In the genomic region with DNA sequence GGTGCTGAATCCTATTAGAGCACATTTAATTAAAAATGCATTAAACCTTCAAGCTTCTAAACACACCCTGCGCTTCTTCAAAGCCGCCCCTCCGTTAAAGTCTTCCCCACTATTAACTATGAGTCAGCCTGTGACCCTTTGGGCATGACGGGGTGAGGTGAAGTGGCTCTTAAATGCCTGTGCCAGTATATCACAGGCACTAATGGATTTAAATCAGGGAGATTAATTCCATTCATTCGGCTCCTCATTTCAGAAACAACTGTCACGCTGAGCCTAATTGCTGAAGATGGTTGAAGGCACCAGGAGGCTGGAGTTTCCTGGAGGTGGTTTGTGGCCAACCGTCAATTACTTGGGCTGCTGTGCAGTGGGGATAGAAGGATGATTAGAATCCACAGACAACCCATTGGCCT, we compare ENCODE assay signal across 1 cellular context.
A peak's percentile ranks its signal among the peaks of the same experiment; 100 is the strongest.
TF ChIP-seq lines count a peak whose summit lies in the region.

No MANE protein-coding gene starts in this region.

TF ChIP-seq in HEK293, 187 proteins besides CTCF, POLR2A, EP300 and RAD21 (continued from another document and continues in another):
- TF ChIP-seq, protein P1, sequence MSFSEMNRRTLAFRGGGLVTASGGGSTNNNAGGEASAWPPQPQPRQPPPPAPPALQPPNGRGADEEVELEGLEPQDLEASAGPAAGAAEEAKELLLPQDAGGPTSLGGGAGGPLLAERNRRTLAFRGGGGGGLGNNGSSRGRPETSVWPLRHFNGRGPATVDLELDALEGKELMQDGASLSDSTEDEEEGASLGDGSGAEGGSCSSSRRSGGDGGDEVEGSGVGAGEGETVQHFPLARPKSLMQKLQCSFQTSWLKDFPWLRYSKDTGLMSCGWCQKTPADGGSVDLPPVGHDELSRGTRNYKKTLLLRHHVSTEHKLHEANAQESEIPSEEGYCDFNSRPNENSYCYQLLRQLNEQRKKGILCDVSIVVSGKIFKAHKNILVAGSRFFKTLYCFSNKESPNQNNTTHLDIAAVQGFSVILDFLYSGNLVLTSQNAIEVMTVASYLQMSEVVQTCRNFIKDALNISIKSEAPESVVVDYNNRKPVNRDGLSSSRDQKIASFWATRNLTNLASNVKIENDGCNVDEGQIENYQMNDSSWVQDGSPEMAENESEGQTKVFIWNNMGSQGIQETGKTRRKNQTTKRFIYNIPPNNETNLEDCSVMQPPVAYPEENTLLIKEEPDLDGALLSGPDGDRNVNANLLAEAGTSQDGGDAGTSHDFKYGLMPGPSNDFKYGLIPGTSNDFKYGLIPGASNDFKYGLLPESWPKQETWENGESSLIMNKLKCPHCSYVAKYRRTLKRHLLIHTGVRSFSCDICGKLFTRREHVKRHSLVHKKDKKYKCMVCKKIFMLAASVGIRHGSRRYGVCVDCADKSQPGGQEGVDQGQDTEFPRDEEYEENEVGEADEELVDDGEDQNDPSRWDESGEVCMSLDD (tag by site-specific recombination; IDR thresholded peaks at IDR 0.05) = no peak
- TF ChIP-seq ZNF211 (tag by site-specific recombination; IDR thresholded peaks at IDR 0.05; ENCODE audit: low read depth) (no peak), PRDM1 (tag by site-specific recombination; IDR thresholded peaks at IDR 0.05) (no peak), ZNF558 (tag by site-specific recombination; IDR thresholded peaks at IDR 0.05) (0 out of 2 replicates have a peak, but pooled peaks have one; percentile 12), ZNF664 (tag by site-specific recombination; IDR thresholded peaks at IDR 0.05) (no peak), ZBTB8A (tag by site-specific recombination; IDR thresholded peaks at IDR 0.05) (no peak), ZNF202 (tag by site-specific recombination; IDR thresholded peaks at IDR 0.05; ENCODE audit: borderline replicate concordance) (no peak), ZNF792 (tag by site-specific recombination; IDR thresholded peaks at IDR 0.05) (no peak), ZXDB (tag by site-specific recombination; IDR thresholded peaks at IDR 0.05) (peak; percentile 39; the same call in 1 of the 2 replicates), ZNF391 (tag by site-specific recombination; IDR thresholded peaks at IDR 0.05; ENCODE audit: borderline replicate concordance, low read depth) (no peak), OVOL3 (tag by site-specific recombination; IDR thresholded peaks at IDR 0.05) (no peak), GLIS2 (tag by site-specific recombination; IDR thresholded peaks at IDR 0.05) (no peak; the same call in 1 of the 2 replicates), ZNF707 (tag by site-specific recombination; IDR thresholded peaks at IDR 0.05) (no peak), ZFP41 (tag by site-specific recombination; IDR thresholded peaks at IDR 0.05; ENCODE audit: borderline replicate concordance) (no peak), GLIS1 (tag by site-specific recombination; IDR thresholded peaks at IDR 0.05) (peak; percentile 62), ZNF423 (tag by site-specific recombination; IDR thresholded peaks at IDR 0.05) (no peak), ZNF747 (tag by site-specific recombination; IDR thresholded peaks at IDR 0.05) (no peak), HOXD13 (CRISPR knock-in tag; IDR thresholded peaks at IDR 0.05; ENCODE audit: borderline replicate concordance) (no peak), IKZF3 (tag by site-specific recombination; IDR thresholded peaks at IDR 0.05) (peak; percentile 70), SCRT1 (tag by site-specific recombination; IDR thresholded peaks at IDR 0.05; ENCODE audit: borderline replicate concordance) (peak; percentile 17; the same call in 1 of the 2 replicates), YY1 (tag by site-specific recombination; IDR thresholded peaks at IDR 0.05) (no peak), ZBTB7A (tag by site-specific recombination; IDR thresholded peaks at IDR 0.05; ENCODE audit: low read depth) (no peak), ZNF292 (tag by site-specific recombination; IDR thresholded peaks at IDR 0.05; ENCODE audit: borderline replicate concordance, low read depth) (no peak), ZNF585B (tag by site-specific recombination; IDR thresholded peaks at IDR 0.05) (no peak), ZNF529 (tag by site-specific recombination; IDR thresholded peaks at IDR 0.05; ENCODE audit: insufficient replicate concordance) (no peak), YY2 (tag by site-specific recombination; IDR thresholded peaks at IDR 0.05) (no peak), ZNF184 (tag by site-specific recombination; IDR thresholded peaks at IDR 0.05) (0 out of 2 replicates have a peak, but pooled peaks have one; percentile 38), MZF1 (tag by site-specific recombination; IDR thresholded peaks at IDR 0.05; ENCODE audit: borderline replicate concordance) (no peak), ZNF677 (tag by site-specific recombination; IDR thresholded peaks at IDR 0.05) (no peak), MYNN (tag by site-specific recombination; IDR thresholded peaks at IDR 0.05; ENCODE audit: borderline replicate concordance) (peak; percentile 78), ZNF239 (tag by site-specific recombination; IDR thresholded peaks at IDR 0.05) (no peak), ZNF623 (tag by site-specific recombination; IDR thresholded peaks at IDR 0.05) (peak; percentile 24; the same call in 1 of the 2 replicates), ZNF433 (tag by site-specific recombination; IDR thresholded peaks at IDR 0.05; ENCODE audit: low read depth) (no peak), BCL11A (tag by site-specific recombination; IDR thresholded peaks at IDR 0.05; ENCODE audit: low read depth) (peak; percentile 49; the same call in 1 of the 2 replicates), SP7 (tag by site-specific recombination; IDR thresholded peaks at IDR 0.05) (peak; percentile 100), ZNF138 (tag by site-specific recombination; IDR thresholded peaks at IDR 0.05; ENCODE audit: borderline replicate concordance) (no peak), HOXA7 (CRISPR knock-in tag; IDR thresholded peaks at IDR 0.05; ENCODE audit: borderline replicate concordance) (no peak), ZNF311 (tag by site-specific recombination; IDR thresholded peaks at IDR 0.05; ENCODE audit: borderline replicate concordance) (no peak), ZNF549 (tag by site-specific recombination; IDR thresholded peaks at IDR 0.05) (no peak), ZNF416 (tag by site-specific recombination; IDR thresholded peaks at IDR 0.05) (no peak)
- TF ChIP-seq, protein P2, sequence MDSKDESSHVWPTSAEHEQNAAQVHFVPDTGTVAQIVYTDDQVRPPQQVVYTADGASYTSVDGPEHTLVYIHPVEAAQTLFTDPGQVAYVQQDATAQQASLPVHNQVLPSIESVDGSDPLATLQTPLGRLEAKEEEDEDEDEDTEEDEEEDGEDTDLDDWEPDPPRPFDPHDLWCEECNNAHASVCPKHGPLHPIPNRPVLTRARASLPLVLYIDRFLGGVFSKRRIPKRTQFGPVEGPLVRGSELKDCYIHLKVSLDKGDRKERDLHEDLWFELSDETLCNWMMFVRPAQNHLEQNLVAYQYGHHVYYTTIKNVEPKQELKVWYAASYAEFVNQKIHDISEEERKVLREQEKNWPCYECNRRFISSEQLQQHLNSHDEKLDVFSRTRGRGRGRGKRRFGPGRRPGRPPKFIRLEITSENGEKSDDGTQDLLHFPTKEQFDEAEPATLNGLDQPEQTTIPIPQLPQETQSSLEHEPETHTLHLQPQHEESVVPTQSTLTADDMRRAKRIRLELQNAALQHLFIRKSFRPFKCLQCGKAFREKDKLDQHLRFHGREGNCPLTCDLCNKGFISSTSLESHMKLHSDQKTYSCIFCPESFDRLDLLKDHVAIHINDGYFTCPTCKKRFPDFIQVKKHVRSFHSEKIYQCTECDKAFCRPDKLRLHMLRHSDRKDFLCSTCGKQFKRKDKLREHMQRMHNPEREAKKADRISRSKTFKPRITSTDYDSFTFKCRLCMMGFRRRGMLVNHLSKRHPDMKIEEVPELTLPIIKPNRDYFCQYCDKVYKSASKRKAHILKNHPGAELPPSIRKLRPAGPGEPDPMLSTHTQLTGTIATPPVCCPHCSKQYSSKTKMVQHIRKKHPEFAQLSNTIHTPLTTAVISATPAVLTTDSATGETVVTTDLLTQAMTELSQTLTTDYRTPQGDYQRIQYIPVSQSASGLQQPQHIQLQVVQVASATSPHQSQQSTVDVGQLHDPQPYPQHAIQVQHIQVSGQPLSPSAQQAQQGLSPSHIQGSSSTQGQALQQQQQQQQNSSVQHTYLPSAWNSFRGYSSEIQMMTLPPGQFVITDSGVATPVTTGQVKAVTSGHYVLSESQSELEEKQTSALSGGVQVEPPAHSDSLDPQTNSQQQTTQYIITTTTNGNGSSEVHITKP (tag by site-specific recombination; IDR thresholded peaks at IDR 0.05) = 0 out of 2 replicates have a peak, but pooled peaks have one; percentile 30
- TF ChIP-seq, protein P3, sequence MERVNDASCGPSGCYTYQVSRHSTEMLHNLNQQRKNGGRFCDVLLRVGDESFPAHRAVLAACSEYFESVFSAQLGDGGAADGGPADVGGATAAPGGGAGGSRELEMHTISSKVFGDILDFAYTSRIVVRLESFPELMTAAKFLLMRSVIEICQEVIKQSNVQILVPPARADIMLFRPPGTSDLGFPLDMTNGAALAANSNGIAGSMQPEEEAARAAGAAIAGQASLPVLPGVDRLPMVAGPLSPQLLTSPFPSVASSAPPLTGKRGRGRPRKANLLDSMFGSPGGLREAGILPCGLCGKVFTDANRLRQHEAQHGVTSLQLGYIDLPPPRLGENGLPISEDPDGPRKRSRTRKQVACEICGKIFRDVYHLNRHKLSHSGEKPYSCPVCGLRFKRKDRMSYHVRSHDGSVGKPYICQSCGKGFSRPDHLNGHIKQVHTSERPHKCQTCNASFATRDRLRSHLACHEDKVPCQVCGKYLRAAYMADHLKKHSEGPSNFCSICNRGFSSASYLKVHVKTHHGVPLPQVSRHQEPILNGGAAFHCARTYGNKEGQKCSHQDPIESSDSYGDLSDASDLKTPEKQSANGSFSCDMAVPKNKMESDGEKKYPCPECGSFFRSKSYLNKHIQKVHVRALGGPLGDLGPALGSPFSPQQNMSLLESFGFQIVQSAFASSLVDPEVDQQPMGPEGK (tag by site-specific recombination; IDR thresholded peaks at IDR 0.05) = peak; percentile 69
- TF ChIP-seq, protein P4, sequence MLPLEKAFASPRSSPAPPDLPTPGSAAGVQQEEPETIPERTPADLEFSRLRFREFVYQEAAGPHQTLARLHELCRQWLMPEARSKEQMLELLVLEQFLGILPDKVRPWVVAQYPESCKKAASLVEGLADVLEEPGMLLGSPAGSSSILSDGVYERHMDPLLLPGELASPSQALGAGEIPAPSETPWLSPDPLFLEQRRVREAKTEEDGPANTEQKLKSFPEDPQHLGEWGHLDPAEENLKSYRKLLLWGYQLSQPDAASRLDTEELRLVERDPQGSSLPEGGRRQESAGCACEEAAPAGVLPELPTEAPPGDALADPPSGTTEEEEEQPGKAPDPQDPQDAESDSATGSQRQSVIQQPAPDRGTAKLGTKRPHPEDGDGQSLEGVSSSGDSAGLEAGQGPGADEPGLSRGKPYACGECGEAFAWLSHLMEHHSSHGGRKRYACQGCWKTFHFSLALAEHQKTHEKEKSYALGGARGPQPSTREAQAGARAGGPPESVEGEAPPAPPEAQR (tag by site-specific recombination; IDR thresholded peaks at IDR 0.05) = no peak
- TF ChIP-seq, protein P5, sequence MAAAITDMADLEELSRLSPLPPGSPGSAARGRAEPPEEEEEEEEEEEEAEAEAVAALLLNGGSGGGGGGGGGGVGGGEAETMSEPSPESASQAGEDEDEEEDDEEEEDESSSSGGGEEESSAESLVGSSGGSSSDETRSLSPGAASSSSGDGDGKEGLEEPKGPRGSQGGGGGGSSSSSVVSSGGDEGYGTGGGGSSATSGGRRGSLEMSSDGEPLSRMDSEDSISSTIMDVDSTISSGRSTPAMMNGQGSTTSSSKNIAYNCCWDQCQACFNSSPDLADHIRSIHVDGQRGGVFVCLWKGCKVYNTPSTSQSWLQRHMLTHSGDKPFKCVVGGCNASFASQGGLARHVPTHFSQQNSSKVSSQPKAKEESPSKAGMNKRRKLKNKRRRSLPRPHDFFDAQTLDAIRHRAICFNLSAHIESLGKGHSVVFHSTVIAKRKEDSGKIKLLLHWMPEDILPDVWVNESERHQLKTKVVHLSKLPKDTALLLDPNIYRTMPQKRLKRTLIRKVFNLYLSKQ (tag by site-specific recombination; IDR thresholded peaks at IDR 0.05; ENCODE audit: borderline replicate concordance) = no peak
- TF ChIP-seq, protein P6, sequence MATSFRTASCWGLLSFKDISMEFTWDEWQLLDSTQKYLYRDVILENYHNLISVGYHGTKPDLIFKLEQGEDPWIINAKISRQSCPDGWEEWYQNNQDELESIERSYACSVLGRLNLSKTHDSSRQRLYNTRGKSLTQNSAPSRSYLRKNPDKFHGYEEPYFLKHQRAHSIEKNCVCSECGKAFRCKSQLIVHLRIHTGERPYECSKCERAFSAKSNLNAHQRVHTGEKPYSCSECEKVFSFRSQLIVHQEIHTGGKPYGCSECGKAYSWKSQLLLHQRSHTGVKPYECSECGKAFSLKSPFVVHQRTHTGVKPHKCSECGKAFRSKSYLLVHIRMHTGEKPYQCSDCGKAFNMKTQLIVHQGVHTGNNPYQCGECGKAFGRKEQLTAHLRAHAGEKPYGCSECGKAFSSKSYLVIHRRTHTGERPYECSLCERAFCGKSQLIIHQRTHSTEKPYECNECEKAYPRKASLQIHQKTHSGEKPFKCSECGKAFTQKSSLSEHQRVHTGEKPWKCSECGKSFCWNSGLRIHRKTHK (tag by site-specific recombination; IDR thresholded peaks at IDR 0.05) = no peak
- TF ChIP-seq, protein P7, sequence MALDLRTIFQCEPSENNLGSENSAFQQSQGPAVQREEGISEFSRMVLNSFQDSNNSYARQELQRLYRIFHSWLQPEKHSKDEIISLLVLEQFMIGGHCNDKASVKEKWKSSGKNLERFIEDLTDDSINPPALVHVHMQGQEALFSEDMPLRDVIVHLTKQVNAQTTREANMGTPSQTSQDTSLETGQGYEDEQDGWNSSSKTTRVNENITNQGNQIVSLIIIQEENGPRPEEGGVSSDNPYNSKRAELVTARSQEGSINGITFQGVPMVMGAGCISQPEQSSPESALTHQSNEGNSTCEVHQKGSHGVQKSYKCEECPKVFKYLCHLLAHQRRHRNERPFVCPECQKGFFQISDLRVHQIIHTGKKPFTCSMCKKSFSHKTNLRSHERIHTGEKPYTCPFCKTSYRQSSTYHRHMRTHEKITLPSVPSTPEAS (tag by site-specific recombination; IDR thresholded peaks at IDR 0.05) = no peak
- TF ChIP-seq, protein P8, sequence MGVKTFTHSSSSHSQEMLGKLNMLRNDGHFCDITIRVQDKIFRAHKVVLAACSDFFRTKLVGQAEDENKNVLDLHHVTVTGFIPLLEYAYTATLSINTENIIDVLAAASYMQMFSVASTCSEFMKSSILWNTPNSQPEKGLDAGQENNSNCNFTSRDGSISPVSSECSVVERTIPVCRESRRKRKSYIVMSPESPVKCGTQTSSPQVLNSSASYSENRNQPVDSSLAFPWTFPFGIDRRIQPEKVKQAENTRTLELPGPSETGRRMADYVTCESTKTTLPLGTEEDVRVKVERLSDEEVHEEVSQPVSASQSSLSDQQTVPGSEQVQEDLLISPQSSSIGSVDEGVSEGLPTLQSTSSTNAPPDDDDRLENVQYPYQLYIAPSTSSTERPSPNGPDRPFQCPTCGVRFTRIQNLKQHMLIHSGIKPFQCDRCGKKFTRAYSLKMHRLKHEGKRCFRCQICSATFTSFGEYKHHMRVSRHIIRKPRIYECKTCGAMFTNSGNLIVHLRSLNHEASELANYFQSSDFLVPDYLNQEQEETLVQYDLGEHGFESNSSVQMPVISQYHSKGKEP (tag by site-specific recombination; IDR thresholded peaks at IDR 0.05) = no peak
- TF ChIP-seq, protein P9, sequence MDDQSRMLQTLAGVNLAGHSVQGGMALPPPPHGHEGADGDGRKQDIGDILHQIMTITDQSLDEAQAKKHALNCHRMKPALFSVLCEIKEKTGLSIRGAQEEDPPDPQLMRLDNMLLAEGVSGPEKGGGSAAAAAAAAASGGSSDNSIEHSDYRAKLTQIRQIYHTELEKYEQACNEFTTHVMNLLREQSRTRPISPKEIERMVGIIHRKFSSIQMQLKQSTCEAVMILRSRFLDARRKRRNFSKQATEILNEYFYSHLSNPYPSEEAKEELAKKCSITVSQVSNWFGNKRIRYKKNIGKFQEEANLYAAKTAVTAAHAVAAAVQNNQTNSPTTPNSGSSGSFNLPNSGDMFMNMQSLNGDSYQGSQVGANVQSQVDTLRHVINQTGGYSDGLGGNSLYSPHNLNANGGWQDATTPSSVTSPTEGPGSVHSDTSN (CRISPR knock-in tag; IDR thresholded peaks at IDR 0.05) = no peak
